13 cellular contexts compared by ENCODE assay signal in genomic region chr5:133285583-133286021, GRCh38.
DNase-seq lines count a peak whose midpoint lies in the region; ATAC-seq, FAIRE-seq and TF ChIP-seq lines count a peak whose summit lies in the region.
"Had no signal": no experiment of that assay in that cellular context is flagged by ENCODE, and none has a peak within 500 bp of the region (broad histone marks: within the 10 kb centered on the region; RNA-seq: fewer than 3 reads in every experiment).

No MANE protein-coding gene starts in this region.

- H3K4me1 ChIP-seq in skeletal muscle tissue (ENCODE audit: control insufficient read depth in 3 of 3, insufficient read depth in 3 of 3, low read length in 3 of 3), result peaks cover 18 to 26% (median 19%) of the 10 kb centered on the region in 3 donors
- no peaks in the 10 kb centered on the region for H3K4me1 ChIP-seq in ascending aorta
- H3K4me1 ChIP-seq: HAP-1 had no signal

- TF ChIP-seq CTCF in foreskin fibroblast (IDR thresholded peaks at IDR 0.05; ENCODE audit: low read depth, low read length) (no peak), ascending aorta (IDR thresholded peaks at IDR 0.05) (no peak)

- FAIRE-seq in RCC 7860 (lab: Jason Lieb, UNC), result peak; percentile 5
- FAIRE-seq: GM12892, islet of Langerhans had no signal

- H3K36me3 ChIP-seq in skeletal muscle tissue (ENCODE audit: control insufficient read depth in 3 of 3, insufficient read depth in 3 of 3, low read length in 3 of 3), result no peaks in the 10 kb centered on the region
- H3K36me3 ChIP-seq in ascending aorta, result no peaks in the 10 kb centered on the region
- H3K36me3 ChIP-seq: HAP-1 had no signal

- ATAC-seq in GM21723 (IDR thresholded peaks at IDR 0.05; ENCODE audit: unreplicated experiment), result no peak
- ATAC-seq: stimulated activated naive CD8-positive, alpha-beta T cell treated with anti-CD3 and anti-CD28 coated beads, Interleukin-15, amount 100 ng/mL, for 72 hours had no signal

- DNase-seq in DMS 273 (lab: John Stamatoyannopoulos, UW; ENCODE audit: unreplicated experiment) (peak; percentile 20), DMS 273 treated with DMSO at 0.1 percent for 48 hours (lab: John Stamatoyannopoulos, UW) (no peak), RCC 7860 (ENCODE audit: low spot score) (peak; percentile 41), foreskin fibroblast (peak; percentile 14 to 15), ascending aorta (ENCODE audit: low spot score in 2 of 2) (no peak), NCI-H2171 treated with DMSO at 0.1 percent for 48 hours (lab: John Stamatoyannopoulos, UW) (no peak)
- DNase-seq: stimulated activated naive CD8-positive, alpha-beta T cell treated with anti-CD3 and anti-CD28 coated beads, Interleukin-15, amount 100 ng/mL, for 72 hours had no signal

- H3K4me3 ChIP-seq in foreskin fibroblast (ENCODE audit: low read depth in 1 of 2, low read length in 2 of 2) (no peak overlapping the region), skeletal muscle tissue (ENCODE audit: low read length in 3 of 3) (no peak overlapping the region), ascending aorta (no peak overlapping the region)
- H3K4me3 ChIP-seq: HAP-1 had no signal

- H3K27me3 ChIP-seq in skeletal muscle tissue (ENCODE audit: control insufficient read depth in 3 of 3, insufficient read depth in 3 of 3, low read length in 3 of 3) (no peaks in the 10 kb centered on the region), ascending aorta (no peaks in the 10 kb centered on the region)

- H3K27ac ChIP-seq in skeletal muscle tissue (ENCODE audit: low read depth, low read length) (peak overlapping the region; percentile 85), ascending aorta (no peak overlapping the region)
- H3K27ac ChIP-seq: 22Rv1 had no signal

- intact Hi-C loops in ascending aorta (cut with DNase I), result no loop called here

- peak overlapping the region in 2 of 3 donors; percentile 8 to 33 for H3K9ac ChIP-seq in skeletal muscle tissue (ENCODE audit: low read depth in 1 of 3, low read length in 3 of 3)

- H3K9me3 ChIP-seq in skeletal muscle tissue (ENCODE audit: control insufficient read depth in 3 of 3, low read length in 3 of 3), result no peaks in the 10 kb centered on the region
- no peaks in the 10 kb centered on the region for H3K9me3 ChIP-seq in ascending aorta
- H3K9me3 ChIP-seq: HAP-1 had no signal

Comparison
In these comparisons a context has a peak if more than half of its experiments do, and no peak if none do; other contexts are left out.
1. DNase-seq: peak in DMS 273 (single experiment), RCC 7860 (single experiment) and foreskin fibroblast (2 of 2); none in DMS 273 treated with DMSO at 0.1 percent for 48 hours (single experiment), ascending aorta (0 of 2) and NCI-H2171 treated with DMSO at 0.1 percent for 48 hours (single experiment).